ENCODE assay signal across 8 cellular contexts in genomic region chr20:51696304-51697118, GRCh38.
DNase-seq lines count a peak whose midpoint lies in the region; ATAC-seq, FAIRE-seq and TF ChIP-seq lines count a peak whose summit lies in the region.

No MANE protein-coding gene starts in this region.

- in situ Hi-C loops in GM23248 (cut with MboI), result no loop called here

- TF ChIP-seq CTCF in H1 (IDR thresholded peaks at IDR 0.05; ENCODE audit: control extremely low read depth in 1 of 3, insufficient read depth in 1 of 3, low read depth in 1 of 3, low read length in 3 of 3), result no peak
- TF ChIP-seq CTCF in osteoblast (IDR thresholded peaks at IDR 0.05; ENCODE audit: extremely low read depth, low read depth, low read length), result no peak

- H2BK12ac ChIP-seq in H1 (ENCODE audit: low read depth, low read length), result no peak overlapping the region; the same call in 1 of the 2 replicates

- no peak overlapping the region for H3K56ac ChIP-seq in H1 (replicated peaks; ENCODE audit: insufficient read length, low read depth, low read length)

- no peaks in the 10 kb centered on the region for H3K9me3 ChIP-seq in GM23248 (ENCODE audit: low read depth)
- H3K9me3 ChIP-seq in H1 (ENCODE audit: insufficient read depth in 2 of 2, low read depth in 1 of 2, low read length in 1 of 2), result no peaks in the 10 kb centered on the region
- no peaks in the 10 kb centered on the region for H3K9me3 ChIP-seq in osteoblast (ENCODE audit: low read depth, low read length)

- H3F3A ChIP-seq in GM23248 (ENCODE audit: insufficient read depth), result no peaks in the 10 kb centered on the region

- H2BK15ac ChIP-seq in H1 (ENCODE audit: low read length), result no peak overlapping the region

- no peak for ATAC-seq in GM19328 (IDR thresholded peaks at IDR 0.05; ENCODE audit: unreplicated experiment)

- 67% methylated on average over 2 of the region's 2 CpGs for WGBS in GM23248 (ENCODE audit: low coverage in 1 of 2, low lambda C conversion rate in 2 of 2, missing lambda C conversion rate in 2 of 2), 2 experiments
- 39% methylated on average over 2 of the region's 2 CpGs; no CpG with 5 or more reads in 1 of the 2 experiments for WGBS in H1 (ENCODE audit: extremely low coverage in 1 of 2, insufficient coverage in 1 of 2, insufficient read length in 1 of 2, insufficient replicate concordance in 2 of 2, low coverage in 1 of 2, low lambda C conversion rate in 2 of 2, missing lambda C conversion rate in 1 of 2), 2 experiments

- no peak for TF ChIP-seq POLR2A in H1 (IDR thresholded peaks at IDR 0.05; ENCODE audit: control extremely low read depth in 1 of 2, low read depth in 2 of 2, low read length in 2 of 2)

- peak overlapping the region; percentile 60 for H3K4me2 ChIP-seq in GM23248 (ENCODE audit: unreplicated experiment)
- peak overlapping the region; percentile 19 to 36; a peak in 3 of 4 replicates for H3K4me2 ChIP-seq in H1 (ENCODE audit: insufficient read depth in 1 of 2, low read depth in 2 of 2, low read length in 2 of 2)
- peak overlapping the region; percentile 85 for H3K4me2 ChIP-seq in osteoblast (ENCODE audit: insufficient read depth, low read length)

- H3K9ac ChIP-seq in GM23248 (peak overlapping the region; percentile 62), H1 (replicated peaks in 1 of 4; ENCODE audit: extremely low read depth in 1 of 4, low read depth in 3 of 4, low read length in 3 of 4) (no peak overlapping the region)

- H3K9me2 ChIP-seq in GM23248 (ENCODE audit: insufficient read depth), result no peaks in the 10 kb centered on the region

- no peak overlapping the region for H3K18ac ChIP-seq in H1 (ENCODE audit: extremely low read depth, low read length)

- H3K79me2 ChIP-seq in GM23248 (ENCODE audit: insufficient read depth) (no peaks in the 10 kb centered on the region), H1 (ENCODE audit: control insufficient read depth in 1 of 2, insufficient read depth in 2 of 2, low read length in 2 of 2) (no peaks in the 10 kb centered on the region), osteoblast (ENCODE audit: insufficient read depth, low read length) (no peaks in the 10 kb centered on the region)

- H3K23ac ChIP-seq in H1 (ENCODE audit: insufficient read length), result no peak overlapping the region

- H3K14ac ChIP-seq in H1 (ENCODE audit: insufficient read length), result no peak overlapping the region

- POLR2A ChIA-PET in H1 (lab: Charles Lee; ENCODE audit: partially characterized antibody), result interaction anchor here (1.0 kb wide), 1 partner anchor 10 kb away, joined by 5 read pairs; no protein-coding TSS in a partner anchor

- H2AK5ac ChIP-seq in H1 (ENCODE audit: low read depth, low read length), result no peak overlapping the region

- CTCF ChIA-PET in H1 (lab: Charles Lee; ENCODE audit: partially characterized antibody), result interaction anchor here (0.8 to 1.7 kb wide), 6 partner anchors 9 to 386 kb away, joined by 3 to 4 read pairs (median 3); no protein-coding TSS in a partner anchor

- FAIRE-seq in H1 (lab: Jason Lieb, UNC), result no peak

- H3K4me1 ChIP-seq in GM23248 (ENCODE audit: insufficient read depth) (peaks cover 18% of the 10 kb centered on the region), H1 (replicated peaks in 1 of 4; ENCODE audit: control insufficient read depth in 3 of 4, insufficient read depth in 4 of 4, low read length in 3 of 4) (peaks cover 9 to 22% (median 19%) of the 10 kb centered on the region in 4 experiments; a peak in 6 of 7 replicates), osteoblast (ENCODE audit: insufficient read depth, low read length) (peaks cover 24% of the 10 kb centered on the region)

- TF ChIP-seq EP300 in H1 (IDR thresholded peaks at IDR 0.05; ENCODE audit: borderline replicate concordance in 1 of 2, low read depth in 2 of 2, low read length in 2 of 2), result no peak

- H3K27ac ChIP-seq in GM23248 (peak overlapping the region; percentile 39), H1 (ENCODE audit: low read depth, low read length) (peak overlapping the region; percentile 23; the same call in 1 of the 2 replicates), osteoblast (ENCODE audit: low read depth, low read length) (peak overlapping the region; percentile 91)

- H2BK5ac ChIP-seq in H1 (ENCODE audit: low read depth, low read length), result no peak overlapping the region

- no peak overlapping the region for H4K91ac ChIP-seq in H1 (replicated peaks; ENCODE audit: insufficient read length, low read length)

- H2BK20ac ChIP-seq in H1 (ENCODE audit: low read length), result no peak overlapping the region

- H3K27me3 ChIP-seq in GM23248 (replicated peaks; ENCODE audit: insufficient read depth) (no peaks in the 10 kb centered on the region), H1 (replicated peaks in 1 of 4; ENCODE audit: control insufficient read depth in 3 of 4, extremely low read depth in 1 of 4, insufficient read depth in 3 of 4, low read length in 3 of 4) (no peaks in the 10 kb centered on the region), osteoblast (ENCODE audit: insufficient read depth, low read length) (no peaks in the 10 kb centered on the region)

- no peak overlapping the region for H3K4ac ChIP-seq in H1 (replicated peaks; ENCODE audit: insufficient read length, low read depth, low read length)

- H2AFZ ChIP-seq in GM23248, result peak overlapping the region; percentile 4; the same call in 1 of the 2 replicates
- H2AFZ ChIP-seq in H1 (ENCODE audit: low read length), result no peak overlapping the region
- peak overlapping the region; percentile 68 for H2AFZ ChIP-seq in osteoblast (ENCODE audit: low read length)

- peak overlapping the region; percentile 25 for H3K4me3 ChIP-seq in GM23248
- H3K4me3 ChIP-seq in H1 (ENCODE audit: extremely low read depth in 1 of 4, insufficient read depth in 2 of 4, low read depth in 3 of 4, low read length in 4 of 4), result peak overlapping the region in 2 of 4 experiments; percentile 23 to 35; a peak in 2 of 8 replicates
- H3K4me3 ChIP-seq in osteoblast (ENCODE audit: insufficient read depth, low read length), result peak overlapping the region; percentile 65

- DNase-seq in GM23248, result peak; percentile 11
- DNase-seq in NCI-H69 (lab: John Stamatoyannopoulos, UW), result peak; percentile 83
- DNase-seq in H1 (ENCODE audit: low read depth in 1 of 2, low spot score in 2 of 2), result no peak
- DNase-seq in osteoblast (ENCODE audit: insufficient read length, low spot score, missing footprints), result no peak
- no peak for DNase-seq in DMS114 treated with DMSO at 0.1 percent for 48 hours (lab: John Stamatoyannopoulos, UW; ENCODE audit: unreplicated experiment)
- no peak for DNase-seq in activated gamma-delta T cell treated with Interleukin-2 at 50 U/mL for 16 hours
- no peak for DNase-seq in inferior parietal cortex (ENCODE audit: extremely low spot score)

- H4K20me1 ChIP-seq in GM23248 (ENCODE audit: insufficient read depth) (no peaks in the 10 kb centered on the region), H1 (replicated peaks in 1 of 2; ENCODE audit: control insufficient read depth in 1 of 2, insufficient read depth in 2 of 2, low read length in 2 of 2) (no peaks in the 10 kb centered on the region), osteoblast (ENCODE audit: insufficient read depth, low read length) (no peaks in the 10 kb centered on the region)

- no peaks in the 10 kb centered on the region for H3K36me3 ChIP-seq in GM23248 (ENCODE audit: low read depth)
- no peaks in the 10 kb centered on the region for H3K36me3 ChIP-seq in H1 (ENCODE audit: control insufficient read depth in 2 of 4, insufficient read depth in 4 of 4, low read length in 3 of 4)
- peaks cover 5% of the 10 kb centered on the region for H3K36me3 ChIP-seq in osteoblast (ENCODE audit: insufficient read depth, low read length)

- TF ChIP-seq RAD21 in H1 (IDR thresholded peaks at IDR 0.05 in 1 of 2, conservative IDR thresholded peaks at IDR 0.05 in 1 of 2; ENCODE audit: low read depth in 2 of 2, low read length in 2 of 2), result no peak

- no peaks in the 10 kb centered on the region for H3K79me1 ChIP-seq in H1 (ENCODE audit: low read depth, low read length)

- peak overlapping the region; percentile 9 for H2BK120ac ChIP-seq in H1 (replicated peaks; ENCODE audit: low read depth, low read length)

- H3K23me2 ChIP-seq in H1 (ENCODE audit: low read depth, low read length), result no peaks in the 10 kb centered on the region

- no peak overlapping the region for H4K8ac ChIP-seq in H1 (ENCODE audit: extremely low read depth, insufficient read depth, low read length)

- peak overlapping the region; percentile 53 for H4K5ac ChIP-seq in H1 (ENCODE audit: insufficient read length, low read depth, low read length)

TF ChIP-seq in H1, 55 proteins besides CTCF, POLR2A, EP300 and RAD21 (continues in another document):
- TF ChIP-seq HDAC6 (IDR thresholded peaks at IDR 0.05; ENCODE audit: low read depth, low read length) (no peak), EZH2 (IDR thresholded peaks at IDR 0.05; ENCODE audit: low read depth, low read length, severe bottlenecking) (no peak), E2F6 (IDR thresholded peaks at IDR 0.05) (no peak), CEBPB (IDR thresholded peaks at IDR 0.05; ENCODE audit: low read depth, low read length) (no peak), BRCA1 (IDR thresholded peaks at IDR 0.05; ENCODE audit: low read depth, low read length) (no peak), GTF2F1 (IDR thresholded peaks at IDR 0.05; ENCODE audit: borderline replicate concordance, low read depth, low read length) (no peak), TCF12 (IDR thresholded peaks at IDR 0.05; ENCODE audit: low read depth, low read length) (no peak), TAF1 (IDR thresholded peaks at IDR 0.05; ENCODE audit: low read depth, low read length) (no peak), SP1 (IDR thresholded peaks at IDR 0.05; ENCODE audit: low read depth, low read length) (no peak), GABPA (IDR thresholded peaks at IDR 0.05; ENCODE audit: borderline replicate concordance, insufficient read depth, low read length) (no peak), NRF1 (IDR thresholded peaks at IDR 0.05; ENCODE audit: low read depth, low read length) (no peak), MAX (IDR thresholded peaks at IDR 0.05) (no peak), POU5F1 (IDR thresholded peaks at IDR 0.05; ENCODE audit: low read depth, low read length) (no peak), NANOG (IDR thresholded peaks at IDR 0.05; ENCODE audit: insufficient read depth, low read depth, low read length, poor library complexity, severe bottlenecking) (no peak)

Comparison
In these comparisons a context has a peak if more than half of its experiments do, and no peak if none do; other contexts are left out.
1. DNase-seq: peak in GM23248 (single experiment) and NCI-H69 (single experiment); none in H1 (0 of 2), osteoblast (single experiment), DMS114 treated with DMSO at 0.1 percent for 48 hours (single experiment), activated gamma-delta T cell treated with Interleukin-2 at 50 U/mL for 16 hours (single experiment) and inferior parietal cortex (single experiment).
2. H3K27ac ChIP-seq: peak in every context shown above with its lines; median percentile 91 in osteoblast; 39 in GM23248; 23 in H1.
3. H3K4me2 ChIP-seq: peak in every context shown above with its lines; median percentile 85 in osteoblast; 60 in GM23248; 28 in H1.